ENCODE assay signal across 12 cellular contexts in the genomic region with DNA sequence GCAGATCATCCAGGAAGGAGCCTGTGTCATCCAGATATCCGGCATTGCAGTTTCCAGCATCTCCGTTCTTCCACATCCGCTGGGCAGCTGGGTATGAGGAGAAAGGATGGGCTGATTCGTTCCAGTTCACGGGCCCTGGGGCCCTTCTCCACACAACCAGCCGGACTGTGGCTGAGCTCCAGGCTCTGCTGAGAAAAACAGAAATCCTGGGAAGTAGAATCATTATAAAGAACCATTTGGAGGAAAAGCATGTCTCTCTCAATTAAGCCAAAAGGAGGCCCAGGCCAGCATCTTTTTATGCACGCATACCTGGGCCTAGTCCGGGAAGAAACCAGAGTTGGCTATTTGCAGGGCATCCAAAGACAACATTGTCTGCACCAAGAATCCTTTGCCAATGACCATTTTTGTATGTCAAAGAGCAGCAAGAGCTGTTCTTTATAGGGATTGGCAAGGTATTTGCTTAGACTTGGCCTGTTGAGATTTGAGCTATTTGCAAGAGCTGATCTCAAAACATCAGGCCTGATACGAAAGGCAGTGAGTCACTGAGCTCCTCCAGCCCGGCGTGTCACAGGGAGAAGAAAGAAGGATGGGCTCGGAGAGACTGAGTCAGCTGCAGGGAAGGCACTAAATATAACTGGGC.
DNase-seq lines count a peak whose midpoint lies in the region; ATAC-seq and TF ChIP-seq lines count a peak whose summit lies in the region.
"Had no signal": no experiment of that assay in that cellular context is flagged by ENCODE, and none has a peak within 500 bp of the region (broad histone marks: within the 10 kb centered on the region; RNA-seq: fewer than 3 reads in every experiment).

No MANE protein-coding gene starts in this region.

- DNase-seq in AG04450 (ENCODE audit: low read depth, low spot score) (peak; percentile 30), SJCRH30 (peak; percentile 91 to 97), fibroblast of the aortic adventitia (ENCODE audit: low read depth) (peak; percentile 100), osteoblast (ENCODE audit: insufficient read length, low spot score, missing footprints) (peak; percentile 99), NCI-H1105 treated with DMSO at 0.1 percent for 48 hours (lab: John Stamatoyannopoulos, UW) (no peak)
- no peak for DNase-seq in effector memory CD8-positive, alpha-beta T cell
- DNase-seq in activated T-cell treated with anti-CD3 and anti-CD28 coated beads, Interleukin-2, amount 50 U/mL, for 1 hour = no peak
- DNase-seq in activated CD8-positive, alpha-beta memory T cell treated with anti-CD3 and anti-CD28 coated beads, Interleukin-2, amount 50 U/mL, for 48 hours = no peak
- DNase-seq: ACHN; activated naive CD8-positive, alpha-beta T cell treated with anti-CD3 and anti-CD28 coated beads, Interleukin-2, amount 10 ng/mL, durations not matched to agents 7 days and 5 days; small intestine; stimulated activated naive CD8-positive, alpha-beta T cell treated with anti-CD3 and anti-CD28 coated beads, Interleukin-15, Interleukin-2, amounts not matched to agents 100 U/mL and 50 U/mL, for 24 hours had no signal

- H3K27me3 ChIP-seq in AG04450 (ENCODE audit: control insufficient read depth, insufficient read depth, low read length) (peaks cover 10% of the 10 kb centered on the region), SJCRH30 (peaks cover 7% of the 10 kb centered on the region), osteoblast (ENCODE audit: insufficient read depth, low read length) (no peaks in the 10 kb centered on the region)

- no peak for TF ChIP-seq CTCF in AG04450 (IDR thresholded peaks at IDR 0.05; ENCODE audit: low read depth, low read length)
- TF ChIP-seq CTCF in fibroblast of the aortic adventitia (IDR thresholded peaks at IDR 0.05; ENCODE audit: insufficient read depth, low read length) = no peak
- no peak for TF ChIP-seq CTCF in osteoblast (IDR thresholded peaks at IDR 0.05; ENCODE audit: extremely low read depth, low read depth, low read length)

- H3K4me3 ChIP-seq in AG04450 (ENCODE audit: low read depth, low read length) (no peak overlapping the region), SJCRH30 (peak overlapping the region; percentile 3; the same call in 1 of the 2 replicates), fibroblast of the aortic adventitia (ENCODE audit: low read depth, low read length) (peak overlapping the region; percentile 15), osteoblast (ENCODE audit: insufficient read depth, low read length) (peak overlapping the region; percentile 38)

- CTCF ChIA-PET in AG04450 (lab: Charles Lee) = no interaction called here

- no peaks in the 10 kb centered on the region for H3K79me2 ChIP-seq in osteoblast (ENCODE audit: insufficient read depth, low read length)

- H3K27me3 Mint-ChIP-seq in effector memory CD8-positive, alpha-beta T cell = peaks cover 0 to 8% of the 10 kb centered on the region in 2 donors

- no peak for ATAC-seq in effector memory CD8-positive, alpha-beta T cell (replicated peaks)
- ATAC-seq: stimulated activated naive CD8-positive, alpha-beta T cell treated with anti-CD3 and anti-CD28 coated beads, Interleukin-15, Interleukin-2, amounts not matched to agents 100 U/mL and 50 U/mL, for 24 hours had no signal

- no peak overlapping the region for H3K27ac Mint-ChIP-seq in effector memory CD8-positive, alpha-beta T cell
- H3K27ac Mint-ChIP-seq: activated naive CD8-positive, alpha-beta T cell treated with anti-CD3 and anti-CD28 coated beads, Interleukin-2, amount 10 ng/mL, durations not matched to agents 7 days and 5 days had no signal

- POLR2A ChIA-PET in AG04450 (lab: Yijun Ruan, JAX) = no interaction called here

- peaks cover 15 to 31% of the 10 kb centered on the region in 2 donors for H3K4me1 Mint-ChIP-seq in effector memory CD8-positive, alpha-beta T cell (ENCODE audit: low read depth in 2 of 2)

- peak overlapping the region; percentile 67 for H3K4me2 ChIP-seq in osteoblast (ENCODE audit: insufficient read depth, low read length)

- H3K9me3 Mint-ChIP-seq in effector memory CD8-positive, alpha-beta T cell = peaks cover 5 to 21% of the 10 kb centered on the region in 2 donors

- H3K36me3 ChIP-seq in SJCRH30 (no peaks in the 10 kb centered on the region), osteoblast (ENCODE audit: insufficient read depth, low read length) (no peaks in the 10 kb centered on the region)

- peaks cover 6% of the 10 kb centered on the region; the same call in 1 of the 2 replicates for H3K9me3 ChIP-seq in AG04450 (ENCODE audit: control insufficient read depth, insufficient read depth, low read length)
- no peaks in the 10 kb centered on the region for H3K9me3 ChIP-seq in SJCRH30 (replicated peaks)
- H3K9me3 ChIP-seq in osteoblast (ENCODE audit: low read depth, low read length) = no peaks in the 10 kb centered on the region

- no peak overlapping the region for H3K4me3 Mint-ChIP-seq in effector memory CD8-positive, alpha-beta T cell
- H3K4me3 Mint-ChIP-seq: activated naive CD8-positive, alpha-beta T cell treated with anti-CD3 and anti-CD28 coated beads, Interleukin-2, amount 10 ng/mL, durations not matched to agents 7 days and 5 days had no signal

- H3K4me1 ChIP-seq in SJCRH30 (peaks cover 49% of the 10 kb centered on the region), osteoblast (ENCODE audit: insufficient read depth, low read length) (peaks cover 58% of the 10 kb centered on the region)

- H3K36me3 Mint-ChIP-seq in effector memory CD8-positive, alpha-beta T cell (ENCODE audit: insufficient read depth) = peaks cover 6% of the 10 kb centered on the region
- H3K36me3 Mint-ChIP-seq: activated naive CD8-positive, alpha-beta T cell treated with anti-CD3 and anti-CD28 coated beads, Interleukin-2, amount 10 ng/mL, durations not matched to agents 7 days and 5 days had no signal

- H4K20me1 ChIP-seq in osteoblast (ENCODE audit: insufficient read depth, low read length) = no peaks in the 10 kb centered on the region

- H3K27ac ChIP-seq in AG04450 (ENCODE audit: low read depth, low read length) (no peak overlapping the region), SJCRH30 (peak overlapping the region; percentile 92), osteoblast (ENCODE audit: low read depth, low read length) (peak overlapping the region; percentile 95)

- H2AFZ ChIP-seq in osteoblast (ENCODE audit: low read length) = peak overlapping the region; percentile 52

Comparison
In these comparisons a context has a peak if more than half of its experiments do, and no peak if none do; other contexts are left out.
1. DNase-seq: peak in AG04450 (single experiment), SJCRH30 (2 of 2), fibroblast of the aortic adventitia (single experiment) and osteoblast (single experiment); none in effector memory CD8-positive, alpha-beta T cell (0 of 3), activated T-cell treated with anti-CD3 and anti-CD28 coated beads, Interleukin-2, amount 50 U/mL, for 1 hour (single experiment), NCI-H1105 treated with DMSO at 0.1 percent for 48 hours (single experiment) and activated CD8-positive, alpha-beta memory T cell treated with anti-CD3 and anti-CD28 coated beads, Interleukin-2, amount 50 U/mL, for 48 hours (single experiment).